8 cellular contexts compared by ENCODE assay signal in genomic region chr1:24150228-24151174, GRCh38. TPM values are rescaled to one million over a fixed set of nuclear protein-coding genes. Genes with fewer than 3 reads are reported as not detected.
DNase-seq lines count a peak whose midpoint lies in the region; ATAC-seq and TF ChIP-seq lines count a peak whose summit lies in the region.

No MANE protein-coding gene starts in this region.

- H3K4me3 ChIP-seq in iPS-18a (ENCODE audit: low read length) = peak overlapping the region; percentile 62
- H3K4me3 ChIP-seq in skeletal muscle satellite cell (ENCODE audit: low read length) = peak overlapping the region; percentile 57

- H3K9ac ChIP-seq in iPS-18a (ENCODE audit: low read length) (peak overlapping the region; percentile 96), skeletal muscle satellite cell (ENCODE audit: low read depth, low read length) (no peak overlapping the region)

- DNase-seq in COLO829 (ENCODE audit: low spot score) (peak; percentile 56), NCI-H2171 treated with DMSO at 0.1 percent for 48 hours (lab: John Stamatoyannopoulos, UW) (peak; percentile 90), T47D (ENCODE audit: low read depth in 1 of 2, low spot score in 1 of 2) (peak; percentile 61 to 82)

- peak; percentile 84 for ATAC-seq in HG02642 (IDR thresholded peaks at IDR 0.05; ENCODE audit: poor library complexity, unreplicated experiment)
- ATAC-seq in GM19395 (IDR thresholded peaks at IDR 0.05; ENCODE audit: unreplicated experiment) = no peak

- H3K4me2 ChIP-seq in skeletal muscle satellite cell (ENCODE audit: low read length) = peak overlapping the region; percentile 83

- peak; percentile 94 for TF ChIP-seq CTCF in VCaP (conservative IDR thresholded peaks at IDR 0.05)

- H3K27ac ChIP-seq in VCaP (peak overlapping the region; percentile 61), iPS-18a (ENCODE audit: low read length) (peak overlapping the region; percentile 98)

- no peaks in the 10 kb centered on the region for H3K27me3 ChIP-seq in iPS-18a (ENCODE audit: control insufficient read depth, insufficient read depth, low read length)
- H3K27me3 ChIP-seq in skeletal muscle satellite cell (ENCODE audit: control insufficient read depth, insufficient read depth, low read length) = peaks cover 46% of the 10 kb centered on the region

- H3K36me3 ChIP-seq in iPS-18a (ENCODE audit: control insufficient read depth, low read depth, low read length) (no peaks in the 10 kb centered on the region), skeletal muscle satellite cell (ENCODE audit: insufficient read depth, low read length) (no peaks in the 10 kb centered on the region)

- in situ Hi-C loops in T47D (cut with HindIII; ENCODE audit: low pct_unique_long_range_greater_than_20kb, low sequenced_read_pairs) = no loop called here

- H3K9me3 ChIP-seq in iPS-18a (ENCODE audit: control insufficient read depth, low read depth, low read length) = no peaks in the 10 kb centered on the region
- H3K9me3 ChIP-seq in skeletal muscle satellite cell (replicated peaks; ENCODE audit: low read length) = no peaks in the 10 kb centered on the region

- H3K4me1 ChIP-seq in iPS-18a (ENCODE audit: control insufficient read depth, low read depth, low read length) (peaks cover 25% of the 10 kb centered on the region), skeletal muscle satellite cell (ENCODE audit: control insufficient read depth, insufficient read depth, low read length) (peaks cover 14% of the 10 kb centered on the region)

RNA-seq across cellular contexts. Expression of gene IL22RA1, which starts 7.6 kb away (rescaled TPM):
- total RNA-seq in skeletal muscle satellite cell (2012; rRNA removed) = 0.22 TPM in 1 of 2 replicates, not detected in the other

RNA-seq across cellular contexts. Expression of gene IFNLR1, which starts 36.6 kb away (rescaled TPM):
- not detected in 2 replicates for total RNA-seq in skeletal muscle satellite cell (2012; rRNA removed)

RNA-seq across cellular contexts. Expression of gene MYOM3, which starts 38.6 kb away (rescaled TPM):
- total RNA-seq in skeletal muscle satellite cell (2012; rRNA removed) = 0.25 and 2.0 TPM in 2 replicates
